Comparison of ENCODE assay signal across 8 cellular contexts in genomic region chr1:107057197-107058133, GRCh38. TPM values are rescaled to one million over a fixed set of nuclear protein-coding genes. Genes with fewer than 3 reads are reported as not detected.
DNase-seq lines count a peak whose midpoint lies in the region; ATAC-seq and TF ChIP-seq lines count a peak whose summit lies in the region.

No MANE protein-coding gene starts in this region.

- no peaks in the 10 kb centered on the region for H3K27me3 ChIP-seq in HUES6 (ENCODE audit: control insufficient read depth, insufficient read depth, low read length)
- H3K27me3 ChIP-seq in right atrium auricular region = no peaks in the 10 kb centered on the region
- no peaks in the 10 kb centered on the region for H3K27me3 ChIP-seq in psoas muscle (ENCODE audit: insufficient read depth in 3 of 3, low read length in 2 of 3)

- no peaks in the 10 kb centered on the region for H3K9me3 ChIP-seq in HUES6 (ENCODE audit: control insufficient read depth, insufficient read depth, low read depth, low read length)
- H3K9me3 ChIP-seq in right atrium auricular region = no peaks in the 10 kb centered on the region
- no peaks in the 10 kb centered on the region for H3K9me3 ChIP-seq in psoas muscle

- H3K4me1 ChIP-seq in HUES6 (ENCODE audit: control insufficient read depth, insufficient read depth, low read length) = peaks cover 19% of the 10 kb centered on the region
- peaks cover 0 to 14% of the 10 kb centered on the region in 2 donors for H3K4me1 ChIP-seq in right atrium auricular region
- peaks cover 9% of the 10 kb centered on the region for H3K4me1 ChIP-seq in psoas muscle

- intact Hi-C loops in psoas muscle (cut with DNase I) = no loop called here

- ATAC-seq in GM21529 (IDR thresholded peaks at IDR 0.05; ENCODE audit: unreplicated experiment) (peak; percentile 70), psoas muscle (peak; percentile 87 to 89 (median 88))

- peak; percentile 72 for DNase-seq in Daoy (ENCODE audit: low read depth)
- DNase-seq in SK-MEL-5 (ENCODE audit: low read depth, low spot score) = peak; percentile 25
- peak; percentile 59 for DNase-seq in right atrium auricular region (ENCODE audit: low spot score)
- peak; percentile 62 to 84 for DNase-seq in psoas muscle
- DNase-seq in SKM-1 (lab: John Stamatoyannopoulos, UW; ENCODE audit: unreplicated experiment) = no peak

- TF ChIP-seq CTCF in right atrium auricular region (IDR thresholded peaks at IDR 0.05) (no peak), psoas muscle (IDR thresholded peaks at IDR 0.05) (no peak)

- H3K9ac ChIP-seq in HUES6 (ENCODE audit: low read length) = peak overlapping the region; percentile 94

- H3K4me3 ChIP-seq in HUES6 (ENCODE audit: low read depth, low read length) (peak overlapping the region; percentile 99), right atrium auricular region (peak overlapping the region; percentile 92 to 94), psoas muscle (peak overlapping the region; percentile 87)

- peak overlapping the region; percentile 76 for H3K27ac ChIP-seq in HUES6 (ENCODE audit: low read depth, low read length)
- H3K27ac ChIP-seq in angular gyrus (ENCODE audit: low read depth, low read length) = peak overlapping the region; percentile 77
- H3K27ac ChIP-seq in right atrium auricular region = peak overlapping the region; percentile 85 to 89
- H3K27ac ChIP-seq in psoas muscle = peak overlapping the region; percentile 79

- 6 to 8% (median 8%) methylated on average over 52 to 55 of the region's 55 CpGs for WGBS in psoas muscle, 3 donors

- H3K36me3 ChIP-seq in HUES6 (ENCODE audit: control insufficient read depth, insufficient read depth, low read length) = peaks cover 8% of the 10 kb centered on the region
- H3K36me3 ChIP-seq in right atrium auricular region = no peaks in the 10 kb centered on the region
- peaks cover 0 to 9% of the 10 kb centered on the region in 2 donors for H3K36me3 ChIP-seq in psoas muscle (ENCODE audit: insufficient read depth in 1 of 2, low read depth in 1 of 2)

- in situ Hi-C loops in SK-MEL-5 (cut with HindIII; ENCODE audit: low pct_unique_long_range_greater_than_20kb, low sequenced_read_pairs) = no loop called here

RNA-seq across cellular contexts. Expression of gene PRMT6, which starts 1.0 kb away (rescaled TPM):
- total RNA-seq in Daoy (2014; rRNA removed; shearing (Covaris generic)) = 35.3 and 38.4 TPM in 2 replicates
- total RNA-seq in SK-MEL-5 (2014; rRNA removed; shearing (Covaris generic)) = 11.1 and 12.2 TPM in 2 replicates
- 14.1 and 18.9 TPM in 2 replicates for polyA plus RNA-seq in SK-MEL-5 (2015; cell fraction: cytosol; rRNA removed)
- 6.5 and 7.4 TPM in 2 replicates for polyA plus RNA-seq in SK-MEL-5 (2015; cell fraction: nucleus; rRNA removed)
- total RNA-seq in right atrium auricular region (1 to 10 TPM; 2.9 to 6.8 TPM), psoas muscle (1 to 10 TPM in 3 of 4 donors, under 1 TPM in 1; 0.95 to 2.8 (median 2.4) TPM)
- polyA plus RNA-seq in psoas muscle = 1 to 10 TPM; 1.2 to 3.9 (median 3.8) TPM
